In genomic region chr4:111849726-111850284, GRCh38 we compare ENCODE assay signal across 16 cellular contexts.
DNase-seq lines count a peak whose midpoint lies in the region; ATAC-seq and TF ChIP-seq lines count a peak whose summit lies in the region.
"Had no signal": no experiment of that assay in that cellular context is flagged by ENCODE, and none has a peak within 500 bp of the region (broad histone marks: within the 10 kb centered on the region; RNA-seq: fewer than 3 reads in every experiment).

No MANE protein-coding gene starts in this region.

- H3K4me3 ChIP-seq in HEK293 (ENCODE audit: low read depth, low read length): no peak overlapping the region
- H3K4me3 ChIP-seq in astrocyte of the spinal cord (ENCODE audit: low read depth, low read length): no peak overlapping the region
- H3K4me3 ChIP-seq in mesenchymal stem cell (ENCODE audit: insufficient read depth in 1 of 2, low read depth in 1 of 2, low read length in 2 of 2): no peak overlapping the region
- no peak overlapping the region for H3K4me3 ChIP-seq in psoas muscle
- H3K4me3 ChIP-seq: GM12878, SJCRH30 had no signal

- no peak overlapping the region for H4K91ac ChIP-seq in mesenchymal stem cell (ENCODE audit: low read length)

- H2BK5ac ChIP-seq in mesenchymal stem cell (ENCODE audit: low read depth, low read length, poor library complexity, severe bottlenecking): no peak overlapping the region

- H2BK12ac ChIP-seq in mesenchymal stem cell (ENCODE audit: low read length in 2 of 2): no peak overlapping the region

- H3K36me3 ChIP-seq in HEK293 (ENCODE audit: control insufficient read depth in 2 of 2, insufficient read depth in 1 of 2, low read length in 2 of 2) (no peaks in the 10 kb centered on the region), mesenchymal stem cell (ENCODE audit: control insufficient read depth in 1 of 2, insufficient read depth in 2 of 2, low read depth in 1 of 2, low read length in 2 of 2) (no peaks in the 10 kb centered on the region), psoas muscle (ENCODE audit: insufficient read depth in 1 of 2, low read depth in 1 of 2) (no peaks in the 10 kb centered on the region)
- H3K36me3 ChIP-seq: BE2C, SJCRH30 had no signal

- H4K8ac ChIP-seq in mesenchymal stem cell (ENCODE audit: low read length): no peak overlapping the region

- H3K9me3 ChIP-seq in HEK293 (ENCODE audit: control insufficient read depth, insufficient read depth, low read depth, low read length) (no peaks in the 10 kb centered on the region), mesenchymal stem cell (ENCODE audit: control insufficient read depth, low read length) (no peaks in the 10 kb centered on the region), psoas muscle (no peaks in the 10 kb centered on the region)
- H3K9me3 ChIP-seq: BE2C, SJCRH30 had no signal

- in situ Hi-C loops in astrocyte of the spinal cord (cut with HindIII; ENCODE audit: low sequenced_read_pairs): no loop called here

- no peak overlapping the region for H2AK5ac ChIP-seq in mesenchymal stem cell (ENCODE audit: low read length, severe bottlenecking)

- H2BK15ac ChIP-seq in mesenchymal stem cell (ENCODE audit: low read depth, poor library complexity, severe bottlenecking): no peak overlapping the region

- H3K4me2 ChIP-seq in mesenchymal stem cell (ENCODE audit: low read length, poor library complexity, severe bottlenecking): no peak overlapping the region

- H3K4ac ChIP-seq in mesenchymal stem cell (ENCODE audit: low read depth in 1 of 2, low read length in 2 of 2): no peak overlapping the region

- H3K27me3 ChIP-seq in mesenchymal stem cell (ENCODE audit: control insufficient read depth in 1 of 2, insufficient read depth in 1 of 2, low read length in 2 of 2) (no peaks in the 10 kb centered on the region), psoas muscle (ENCODE audit: insufficient read depth in 3 of 3, low read length in 2 of 3) (no peaks in the 10 kb centered on the region)
- H3K27me3 ChIP-seq: BE2C, SJCRH30 had no signal

- no peak overlapping the region for H3K27ac ChIP-seq in HEK293 (ENCODE audit: extremely low read depth, low read depth, low read length)
- H3K27ac ChIP-seq in mesenchymal stem cell (ENCODE audit: low read length, poor library complexity, severe bottlenecking): no peak overlapping the region
- no peak overlapping the region for H3K27ac ChIP-seq in psoas muscle
- H3K27ac ChIP-seq: RWPE1, SJCRH30 had no signal

- CTCF ChIA-PET in HEK293 (lab: Yijun Ruan, JAX): interaction anchor here (0.5 to 1.0 kb wide), 3 partner anchors 33 to 208 kb away, joined by 3 to 4 read pairs (median 4); no protein-coding TSS in a partner anchor

- no peak overlapping the region for H2AFZ ChIP-seq in mesenchymal stem cell (ENCODE audit: low read depth, low read length)

- no peak overlapping the region for H2BK120ac ChIP-seq in mesenchymal stem cell (ENCODE audit: low read depth, low read length)

- DNase-seq in ELR (ENCODE audit: low read depth) (peak; percentile 6), astrocyte of the spinal cord (ENCODE audit: low read depth, low spot score) (peak; percentile 2), mesenchymal stem cell (peak; percentile 42), cortex of kidney (lab: John Stamatoyannopoulos, UW) (no peak), psoas muscle (no peak), NCI-H748 treated with DMSO at 0.1 percent for 48 hours (lab: John Stamatoyannopoulos, UW) (no peak)
- DNase-seq: BE2C; CD8-positive, alpha-beta T cell; EL; HCEC 1CT; NCI-H1092; NCI-H1694; SJCRH30 had no signal

- no peak overlapping the region for H3K23ac ChIP-seq in mesenchymal stem cell (ENCODE audit: low read length in 2 of 2)

- H3K14ac ChIP-seq in mesenchymal stem cell (ENCODE audit: low read length in 2 of 2): no peak overlapping the region

- intact Hi-C loops in psoas muscle (cut with DNase I): no loop called here

- H3K4me1 ChIP-seq in HEK293 (ENCODE audit: control insufficient read depth, insufficient read depth, low read length): no peaks in the 10 kb centered on the region
- H3K4me1 ChIP-seq in mesenchymal stem cell (ENCODE audit: control insufficient read depth, insufficient read depth, low read depth, low read length): no peaks in the 10 kb centered on the region
- H3K4me1 ChIP-seq in psoas muscle: no peaks in the 10 kb centered on the region
- H3K4me1 ChIP-seq: BE2C, SJCRH30 had no signal

- H3K9ac ChIP-seq in mesenchymal stem cell (ENCODE audit: low read length): no peak overlapping the region

- no peak for ATAC-seq in psoas muscle
- ATAC-seq: CD8-positive, alpha-beta T cell; GM12878 had no signal

- POLR2A ChIA-PET in HEK293 (lab: Yijun Ruan, JAX): no interaction called here

- TF ChIP-seq CTCF in HEK293 (tag by site-specific recombination; IDR thresholded peaks at IDR 0.05) (no peak), astrocyte of the spinal cord (IDR thresholded peaks at IDR 0.05; ENCODE audit: low read depth, low read length) (no peak), psoas muscle (IDR thresholded peaks at IDR 0.05) (no peak)

- WGBS in mesenchymal stem cell: 63% methylated on average over 1 of the region's 1 CpG
- WGBS in psoas muscle, 3 donors: 51 to 61% (median 52%) methylated on average over 1 of the region's 1 CpG

- no peaks in the 10 kb centered on the region for H3K79me1 ChIP-seq in mesenchymal stem cell (replicated peaks; ENCODE audit: low read length, poor library complexity, severe bottlenecking)

- H3K18ac ChIP-seq in mesenchymal stem cell (ENCODE audit: low read depth in 1 of 2, low read length in 2 of 2): peak overlapping the region in 1 of 2 experiments; percentile 24

TF ChIP-seq in HEK293, 187 proteins besides CTCF, POLR2A, EP300 and RAD21:
- no peak for TF ChIP-seq ZNF280D (tag by site-specific recombination; IDR thresholded peaks at IDR 0.05)
- peak; percentile 42 for TF ChIP-seq SETDB1 (IDR thresholded peaks at IDR 0.05; ENCODE audit: insufficient read length, low read length)
- TF ChIP-seq TRIM28 (IDR thresholded peaks at IDR 0.05; ENCODE audit: borderline replicate concordance, low read length): peak; percentile 43; the same call in 1 of the 2 replicates
- no peak for TF ChIP-seq ZNF692 (tag by site-specific recombination; IDR thresholded peaks at IDR 0.05)
- no peak for TF ChIP-seq ZIC2 (tag by site-specific recombination; IDR thresholded peaks at IDR 0.05)
- no peak for TF ChIP-seq ZNF354C (tag by site-specific recombination; IDR thresholded peaks at IDR 0.05; ENCODE audit: borderline replicate concordance, low read depth)
- TF ChIP-seq GLIS1 (tag by site-specific recombination; IDR thresholded peaks at IDR 0.05): no peak
- TF ChIP-seq ZNF274 (IDR thresholded peaks at IDR 0.05; ENCODE audit: low read length): no peak
- TF ChIP-seq ZNF274 (tag by site-specific recombination; IDR thresholded peaks at IDR 0.05; ENCODE audit: borderline replicate concordance): no peak
- no peak for TF ChIP-seq REPIN1 (tag by site-specific recombination; IDR thresholded peaks at IDR 0.05; ENCODE audit: low read depth)
- no peak for TF ChIP-seq ZNF416 (tag by site-specific recombination; IDR thresholded peaks at IDR 0.05)

Comparison
In these comparisons a context has a peak if more than half of its experiments do, and no peak if none do; other contexts are left out.
1. DNase-seq: peak in ELR (single experiment), astrocyte of the spinal cord (single experiment) and mesenchymal stem cell (single experiment); none in cortex of kidney (single experiment), psoas muscle (0 of 2) and NCI-H748 treated with DMSO at 0.1 percent for 48 hours (single experiment).